1 cellular context compared by ENCODE assay signal in the genomic region with DNA sequence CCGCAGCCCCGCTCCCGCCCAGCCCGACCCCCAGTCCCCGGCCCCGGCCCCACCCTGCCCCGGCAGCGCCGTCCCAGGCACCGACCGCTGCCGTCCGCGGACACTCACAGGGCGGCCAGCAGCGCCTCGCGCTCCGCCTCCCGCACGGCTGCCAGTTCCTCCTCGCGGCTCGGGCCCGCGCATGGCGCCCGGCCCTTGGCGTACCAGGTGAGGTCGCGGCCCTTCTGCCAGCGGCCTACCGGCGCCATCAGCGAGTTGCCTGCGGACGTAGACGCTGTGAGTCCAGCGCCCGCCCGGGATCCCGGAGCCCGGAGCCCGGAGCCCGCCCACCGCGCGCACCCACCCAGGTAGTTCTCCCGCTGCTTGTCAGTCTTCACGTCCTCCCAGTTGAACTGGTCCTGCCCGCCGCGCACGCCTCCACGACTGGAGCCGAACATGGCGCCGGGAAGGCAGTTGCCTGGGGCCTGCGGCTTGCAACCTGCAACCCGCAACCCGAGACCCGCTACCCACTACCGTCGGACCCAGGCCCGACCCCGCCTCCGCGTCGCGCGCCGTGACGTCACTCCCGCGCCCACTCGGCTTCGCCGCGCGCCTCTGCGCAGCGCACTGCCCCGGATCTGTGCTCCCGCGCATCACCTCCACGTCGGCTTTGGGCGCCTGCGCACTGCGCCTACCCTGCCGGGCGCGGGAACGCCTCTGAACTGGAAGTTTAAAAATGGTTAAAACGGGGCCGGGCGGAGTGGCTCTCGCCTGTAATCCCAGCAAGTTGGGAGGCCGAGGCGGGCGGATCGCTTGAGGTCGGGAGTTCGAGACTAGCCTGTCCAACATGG.
TF ChIP-seq lines count a peak whose summit lies in the region.

A gene (minus strand): TSS at position 535 of the 830 bp plus-strand sequence. CDS start 98 bp downstream, at position 437.

TF ChIP-seq in K562, 482 proteins besides CTCF, POLR2A, EP300 and RAD21 (continued from another document and continues in another):
- no peak for TF ChIP-seq SMARCA4 (IDR thresholded peaks at IDR 0.05)
- TF ChIP-seq POLR2B (IDR thresholded peaks at IDR 0.05; ENCODE audit: low read depth, partially characterized antibody) = peak; percentile 80
- no peak for TF ChIP-seq ZNF175 (CRISPR knock-in tag; IDR thresholded peaks at IDR 0.05; ENCODE audit: low read depth)
- no peak for TF ChIP-seq GATAD2B (IDR thresholded peaks at IDR 0.05; ENCODE audit: borderline replicate concordance)
- no peak for TF ChIP-seq NR1H2 (CRISPR knock-in tag; IDR thresholded peaks at IDR 0.05)
- TF ChIP-seq, protein P1, sequence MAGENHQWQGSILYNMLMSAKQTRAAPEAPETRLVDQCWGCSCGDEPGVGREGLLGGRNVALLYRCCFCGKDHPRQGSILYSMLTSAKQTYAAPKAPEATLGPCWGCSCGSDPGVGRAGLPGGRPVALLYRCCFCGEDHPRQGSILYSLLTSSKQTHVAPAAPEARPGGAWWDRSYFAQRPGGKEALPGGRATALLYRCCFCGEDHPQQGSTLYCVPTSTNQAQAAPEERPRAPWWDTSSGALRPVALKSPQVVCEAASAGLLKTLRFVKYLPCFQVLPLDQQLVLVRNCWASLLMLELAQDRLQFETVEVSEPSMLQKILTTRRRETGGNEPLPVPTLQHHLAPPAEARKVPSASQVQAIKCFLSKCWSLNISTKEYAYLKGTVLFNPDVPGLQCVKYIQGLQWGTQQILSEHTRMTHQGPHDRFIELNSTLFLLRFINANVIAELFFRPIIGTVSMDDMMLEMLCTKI (IDR thresholded peaks at IDR 0.05; ENCODE audit: partially characterized antibody) = no peak
- no peak for TF ChIP-seq BRF1 (IDR thresholded peaks at IDR 0.05; ENCODE audit: borderline replicate concordance, extremely low read depth, insufficient read length)
- TF ChIP-seq ZNF77 (CRISPR knock-in tag; IDR thresholded peaks at IDR 0.05) = no peak
- TF ChIP-seq, protein P2, sequence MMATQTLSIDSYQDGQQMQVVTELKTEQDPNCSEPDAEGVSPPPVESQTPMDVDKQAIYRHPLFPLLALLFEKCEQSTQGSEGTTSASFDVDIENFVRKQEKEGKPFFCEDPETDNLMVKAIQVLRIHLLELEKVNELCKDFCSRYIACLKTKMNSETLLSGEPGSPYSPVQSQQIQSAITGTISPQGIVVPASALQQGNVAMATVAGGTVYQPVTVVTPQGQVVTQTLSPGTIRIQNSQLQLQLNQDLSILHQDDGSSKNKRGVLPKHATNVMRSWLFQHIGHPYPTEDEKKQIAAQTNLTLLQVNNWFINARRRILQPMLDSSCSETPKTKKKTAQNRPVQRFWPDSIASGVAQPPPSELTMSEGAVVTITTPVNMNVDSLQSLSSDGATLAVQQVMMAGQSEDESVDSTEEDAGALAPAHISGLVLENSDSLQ (IDR thresholded peaks at IDR 0.05) = peak; percentile 41; the same call in 1 of the 2 replicates
- no peak for TF ChIP-seq SMARCA5 (IDR thresholded peaks at IDR 0.05)
- TF ChIP-seq, protein P3, sequence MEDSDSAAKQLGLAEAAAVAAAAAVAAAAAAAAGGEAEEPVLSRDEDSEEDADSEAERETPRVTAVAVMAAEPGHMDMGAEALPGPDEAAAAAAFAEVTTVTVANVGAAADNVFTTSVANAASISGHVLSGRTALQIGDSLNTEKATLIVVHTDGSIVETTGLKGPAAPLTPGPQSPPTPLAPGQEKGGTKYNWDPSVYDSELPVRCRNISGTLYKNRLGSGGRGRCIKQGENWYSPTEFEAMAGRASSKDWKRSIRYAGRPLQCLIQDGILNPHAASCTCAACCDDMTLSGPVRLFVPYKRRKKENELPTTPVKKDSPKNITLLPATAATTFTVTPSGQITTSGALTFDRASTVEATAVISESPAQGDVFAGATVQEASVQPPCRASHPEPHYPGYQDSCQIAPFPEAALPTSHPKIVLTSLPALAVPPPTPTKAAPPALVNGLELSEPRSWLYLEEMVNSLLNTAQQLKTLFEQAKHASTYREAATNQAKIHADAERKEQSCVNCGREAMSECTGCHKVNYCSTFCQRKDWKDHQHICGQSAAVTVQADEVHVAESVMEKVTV (CRISPR knock-in tag; IDR thresholded peaks at IDR 0.05) = no peak
- peak; percentile 86 for TF ChIP-seq RBFOX2 (IDR thresholded peaks at IDR 0.05; ENCODE audit: low read depth, low read length)
- TF ChIP-seq ZNF780A (CRISPR knock-in tag; IDR thresholded peaks at IDR 0.05) = no peak
- TF ChIP-seq ZNF785 (CRISPR knock-in tag; IDR thresholded peaks at IDR 0.05) = no peak
- no peak for TF ChIP-seq ZNF354B (CRISPR knock-in tag; IDR thresholded peaks at IDR 0.05)
- no peak for TF ChIP-seq SMAD1 (IDR thresholded peaks at IDR 0.05; ENCODE audit: low read depth, low read length, partially characterized antibody)
- no peak for TF ChIP-seq BRCA1 (IDR thresholded peaks at IDR 0.05)
- TF ChIP-seq BRCA1 (CRISPR knock-in tag; IDR thresholded peaks at IDR 0.05) = peak; percentile 91; the same call in 1 of the 2 replicates
- TF ChIP-seq HMGN3 (IDR thresholded peaks at IDR 0.05; ENCODE audit: borderline replicate concordance, extremely low read depth, insufficient read length, low read depth, low read length) = peak; percentile 20
- TF ChIP-seq, protein P4, sequence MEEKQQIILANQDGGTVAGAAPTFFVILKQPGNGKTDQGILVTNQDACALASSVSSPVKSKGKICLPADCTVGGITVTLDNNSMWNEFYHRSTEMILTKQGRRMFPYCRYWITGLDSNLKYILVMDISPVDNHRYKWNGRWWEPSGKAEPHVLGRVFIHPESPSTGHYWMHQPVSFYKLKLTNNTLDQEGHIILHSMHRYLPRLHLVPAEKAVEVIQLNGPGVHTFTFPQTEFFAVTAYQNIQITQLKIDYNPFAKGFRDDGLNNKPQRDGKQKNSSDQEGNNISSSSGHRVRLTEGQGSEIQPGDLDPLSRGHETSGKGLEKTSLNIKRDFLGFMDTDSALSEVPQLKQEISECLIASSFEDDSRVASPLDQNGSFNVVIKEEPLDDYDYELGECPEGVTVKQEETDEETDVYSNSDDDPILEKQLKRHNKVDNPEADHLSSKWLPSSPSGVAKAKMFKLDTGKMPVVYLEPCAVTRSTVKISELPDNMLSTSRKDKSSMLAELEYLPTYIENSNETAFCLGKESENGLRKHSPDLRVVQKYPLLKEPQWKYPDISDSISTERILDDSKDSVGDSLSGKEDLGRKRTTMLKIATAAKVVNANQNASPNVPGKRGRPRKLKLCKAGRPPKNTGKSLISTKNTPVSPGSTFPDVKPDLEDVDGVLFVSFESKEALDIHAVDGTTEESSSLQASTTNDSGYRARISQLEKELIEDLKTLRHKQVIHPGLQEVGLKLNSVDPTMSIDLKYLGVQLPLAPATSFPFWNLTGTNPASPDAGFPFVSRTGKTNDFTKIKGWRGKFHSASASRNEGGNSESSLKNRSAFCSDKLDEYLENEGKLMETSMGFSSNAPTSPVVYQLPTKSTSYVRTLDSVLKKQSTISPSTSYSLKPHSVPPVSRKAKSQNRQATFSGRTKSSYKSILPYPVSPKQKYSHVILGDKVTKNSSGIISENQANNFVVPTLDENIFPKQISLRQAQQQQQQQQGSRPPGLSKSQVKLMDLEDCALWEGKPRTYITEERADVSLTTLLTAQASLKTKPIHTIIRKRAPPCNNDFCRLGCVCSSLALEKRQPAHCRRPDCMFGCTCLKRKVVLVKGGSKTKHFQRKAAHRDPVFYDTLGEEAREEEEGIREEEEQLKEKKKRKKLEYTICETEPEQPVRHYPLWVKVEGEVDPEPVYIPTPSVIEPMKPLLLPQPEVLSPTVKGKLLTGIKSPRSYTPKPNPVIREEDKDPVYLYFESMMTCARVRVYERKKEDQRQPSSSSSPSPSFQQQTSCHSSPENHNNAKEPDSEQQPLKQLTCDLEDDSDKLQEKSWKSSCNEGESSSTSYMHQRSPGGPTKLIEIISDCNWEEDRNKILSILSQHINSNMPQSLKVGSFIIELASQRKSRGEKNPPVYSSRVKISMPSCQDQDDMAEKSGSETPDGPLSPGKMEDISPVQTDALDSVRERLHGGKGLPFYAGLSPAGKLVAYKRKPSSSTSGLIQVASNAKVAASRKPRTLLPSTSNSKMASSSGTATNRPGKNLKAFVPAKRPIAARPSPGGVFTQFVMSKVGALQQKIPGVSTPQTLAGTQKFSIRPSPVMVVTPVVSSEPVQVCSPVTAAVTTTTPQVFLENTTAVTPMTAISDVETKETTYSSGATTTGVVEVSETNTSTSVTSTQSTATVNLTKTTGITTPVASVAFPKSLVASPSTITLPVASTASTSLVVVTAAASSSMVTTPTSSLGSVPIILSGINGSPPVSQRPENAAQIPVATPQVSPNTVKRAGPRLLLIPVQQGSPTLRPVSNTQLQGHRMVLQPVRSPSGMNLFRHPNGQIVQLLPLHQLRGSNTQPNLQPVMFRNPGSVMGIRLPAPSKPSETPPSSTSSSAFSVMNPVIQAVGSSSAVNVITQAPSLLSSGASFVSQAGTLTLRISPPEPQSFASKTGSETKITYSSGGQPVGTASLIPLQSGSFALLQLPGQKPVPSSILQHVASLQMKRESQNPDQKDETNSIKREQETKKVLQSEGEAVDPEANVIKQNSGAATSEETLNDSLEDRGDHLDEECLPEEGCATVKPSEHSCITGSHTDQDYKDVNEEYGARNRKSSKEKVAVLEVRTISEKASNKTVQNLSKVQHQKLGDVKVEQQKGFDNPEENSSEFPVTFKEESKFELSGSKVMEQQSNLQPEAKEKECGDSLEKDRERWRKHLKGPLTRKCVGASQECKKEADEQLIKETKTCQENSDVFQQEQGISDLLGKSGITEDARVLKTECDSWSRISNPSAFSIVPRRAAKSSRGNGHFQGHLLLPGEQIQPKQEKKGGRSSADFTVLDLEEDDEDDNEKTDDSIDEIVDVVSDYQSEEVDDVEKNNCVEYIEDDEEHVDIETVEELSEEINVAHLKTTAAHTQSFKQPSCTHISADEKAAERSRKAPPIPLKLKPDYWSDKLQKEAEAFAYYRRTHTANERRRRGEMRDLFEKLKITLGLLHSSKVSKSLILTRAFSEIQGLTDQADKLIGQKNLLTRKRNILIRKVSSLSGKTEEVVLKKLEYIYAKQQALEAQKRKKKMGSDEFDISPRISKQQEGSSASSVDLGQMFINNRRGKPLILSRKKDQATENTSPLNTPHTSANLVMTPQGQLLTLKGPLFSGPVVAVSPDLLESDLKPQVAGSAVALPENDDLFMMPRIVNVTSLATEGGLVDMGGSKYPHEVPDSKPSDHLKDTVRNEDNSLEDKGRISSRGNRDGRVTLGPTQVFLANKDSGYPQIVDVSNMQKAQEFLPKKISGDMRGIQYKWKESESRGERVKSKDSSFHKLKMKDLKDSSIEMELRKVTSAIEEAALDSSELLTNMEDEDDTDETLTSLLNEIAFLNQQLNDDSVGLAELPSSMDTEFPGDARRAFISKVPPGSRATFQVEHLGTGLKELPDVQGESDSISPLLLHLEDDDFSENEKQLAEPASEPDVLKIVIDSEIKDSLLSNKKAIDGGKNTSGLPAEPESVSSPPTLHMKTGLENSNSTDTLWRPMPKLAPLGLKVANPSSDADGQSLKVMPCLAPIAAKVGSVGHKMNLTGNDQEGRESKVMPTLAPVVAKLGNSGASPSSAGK (IDR thresholded peaks at IDR 0.05) = peak; percentile 88
- no peak for TF ChIP-seq ELF1 (tag; IDR thresholded peaks at IDR 0.05)
- peak; percentile 94 for TF ChIP-seq CTBP1 (IDR thresholded peaks at IDR 0.05; ENCODE audit: borderline replicate concordance)
- TF ChIP-seq, protein P5, sequence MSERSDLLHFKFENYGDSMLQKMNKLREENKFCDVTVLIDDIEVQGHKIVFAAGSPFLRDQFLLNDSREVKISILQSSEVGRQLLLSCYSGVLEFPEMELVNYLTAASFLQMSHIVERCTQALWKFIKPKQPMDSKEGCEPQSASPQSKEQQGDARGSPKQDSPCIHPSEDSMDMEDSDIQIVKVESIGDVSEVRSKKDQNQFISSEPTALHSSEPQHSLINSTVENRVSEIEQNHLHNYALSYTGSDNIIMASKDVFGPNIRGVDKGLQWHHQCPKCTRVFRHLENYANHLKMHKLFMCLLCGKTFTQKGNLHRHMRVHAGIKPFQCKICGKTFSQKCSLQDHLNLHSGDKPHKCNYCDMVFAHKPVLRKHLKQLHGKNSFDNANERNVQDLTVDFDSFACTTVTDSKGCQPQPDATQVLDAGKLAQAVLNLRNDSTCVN (CRISPR knock-in tag; IDR thresholded peaks at IDR 0.05) = no peak
- TF ChIP-seq ZNF696 (CRISPR knock-in tag; conservative IDR thresholded peaks at IDR 0.05) = no peak
- peak; percentile 41; the same call in 1 of the 2 replicates for TF ChIP-seq ZNF232 (CRISPR knock-in tag; IDR thresholded peaks at IDR 0.05)
- TF ChIP-seq KDM1A (IDR thresholded peaks at IDR 0.05) = no peak
- no peak for TF ChIP-seq ZNF41 (CRISPR knock-in tag; conservative IDR thresholded peaks at IDR 0.05)
- TF ChIP-seq, protein P6, sequence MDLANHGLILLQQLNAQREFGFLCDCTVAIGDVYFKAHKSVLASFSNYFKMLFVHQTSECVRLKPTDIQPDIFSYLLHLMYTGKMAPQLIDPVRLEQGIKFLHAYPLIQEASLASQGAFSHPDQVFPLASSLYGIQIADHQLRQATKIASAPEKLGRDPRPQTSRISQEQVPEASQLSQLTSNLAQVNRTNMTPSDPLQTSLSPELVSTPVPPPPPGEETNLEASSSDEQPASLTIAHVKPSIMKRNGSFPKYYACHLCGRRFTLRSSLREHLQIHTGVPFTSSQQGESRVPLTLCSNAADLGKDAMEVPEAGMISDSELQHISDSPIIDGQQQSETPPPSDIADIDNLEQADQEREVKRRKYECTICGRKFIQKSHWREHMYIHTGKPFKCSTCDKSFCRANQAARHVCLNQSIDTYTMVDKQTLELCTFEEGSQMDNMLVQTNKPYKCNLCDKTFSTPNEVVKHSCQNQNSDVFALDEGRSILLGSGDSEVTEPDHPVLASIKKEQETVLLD (IDR thresholded peaks at IDR 0.05) = peak; percentile 97
- TF ChIP-seq NR2C1 (IDR thresholded peaks at IDR 0.05) = peak; percentile 48
- TF ChIP-seq NR2C1 (tag; IDR thresholded peaks at IDR 0.05) = peak; percentile 52; the same call in 1 of the 2 replicates
- no peak for TF ChIP-seq ZEB2 (IDR thresholded peaks at IDR 0.05)
- TF ChIP-seq ZNF57 (CRISPR knock-in tag; IDR thresholded peaks at IDR 0.05) = no peak
- TF ChIP-seq, protein P7, sequence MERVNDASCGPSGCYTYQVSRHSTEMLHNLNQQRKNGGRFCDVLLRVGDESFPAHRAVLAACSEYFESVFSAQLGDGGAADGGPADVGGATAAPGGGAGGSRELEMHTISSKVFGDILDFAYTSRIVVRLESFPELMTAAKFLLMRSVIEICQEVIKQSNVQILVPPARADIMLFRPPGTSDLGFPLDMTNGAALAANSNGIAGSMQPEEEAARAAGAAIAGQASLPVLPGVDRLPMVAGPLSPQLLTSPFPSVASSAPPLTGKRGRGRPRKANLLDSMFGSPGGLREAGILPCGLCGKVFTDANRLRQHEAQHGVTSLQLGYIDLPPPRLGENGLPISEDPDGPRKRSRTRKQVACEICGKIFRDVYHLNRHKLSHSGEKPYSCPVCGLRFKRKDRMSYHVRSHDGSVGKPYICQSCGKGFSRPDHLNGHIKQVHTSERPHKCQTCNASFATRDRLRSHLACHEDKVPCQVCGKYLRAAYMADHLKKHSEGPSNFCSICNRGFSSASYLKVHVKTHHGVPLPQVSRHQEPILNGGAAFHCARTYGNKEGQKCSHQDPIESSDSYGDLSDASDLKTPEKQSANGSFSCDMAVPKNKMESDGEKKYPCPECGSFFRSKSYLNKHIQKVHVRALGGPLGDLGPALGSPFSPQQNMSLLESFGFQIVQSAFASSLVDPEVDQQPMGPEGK (CRISPR knock-in tag; IDR thresholded peaks at IDR 0.05; ENCODE audit: borderline replicate concordance) = no peak
- TF ChIP-seq PHF21A (IDR thresholded peaks at IDR 0.05; ENCODE audit: borderline replicate concordance, low read depth) = no peak; the same call in 1 of the 2 replicates
- TF ChIP-seq U2AF2 (optimal IDR thresholded peaks at IDR 0.05; ENCODE audit: low read depth, low read length) = no peak
- TF ChIP-seq ELF4 (CRISPR knock-in tag; IDR thresholded peaks at IDR 0.05) = peak; percentile 17; the same call in 1 of the 2 replicates
- no peak for TF ChIP-seq NFATC3 (IDR thresholded peaks at IDR 0.05)
- no peak for TF ChIP-seq SMAD2 (IDR thresholded peaks at IDR 0.05; ENCODE audit: low read depth, low read length)
- TF ChIP-seq DDX20 (tag; IDR thresholded peaks at IDR 0.05; ENCODE audit: low read depth) = no peak
